ENCODE assay signal across 13 cellular contexts in genomic region chr5:50699737-50700136, GRCh38.
DNase-seq lines count a peak whose midpoint lies in the region; ATAC-seq and TF ChIP-seq lines count a peak whose summit lies in the region.
"Had no signal": no experiment of that assay in that cellular context is flagged by ENCODE, and none has a peak within 500 bp of the region (broad histone marks: within the 10 kb centered on the region; RNA-seq: fewer than 3 reads in every experiment).

No MANE protein-coding gene starts in this region.

- H3K27ac Mint-ChIP-seq in effector memory CD8-positive, alpha-beta T cell = peak overlapping the region in 1 of 2 donors; percentile 91
- no peak overlapping the region for H3K27ac Mint-ChIP-seq in nephron progenitor cell
- H3K27ac Mint-ChIP-seq: IgD-negative memory B cell had no signal

- H3K36me3 Mint-ChIP-seq in effector memory CD8-positive, alpha-beta T cell (ENCODE audit: insufficient read depth) = peaks cover 36% of the 10 kb centered on the region
- peaks cover 9% of the 10 kb centered on the region for H3K36me3 Mint-ChIP-seq in nephron progenitor cell (ENCODE audit: low read depth)

- peak overlapping the region in 1 of 2 donors; percentile 15 for H3K4me3 Mint-ChIP-seq in effector memory CD8-positive, alpha-beta T cell
- H3K4me3 Mint-ChIP-seq in nephron progenitor cell = no peak overlapping the region

- DNase-seq in stimulated activated CD4-positive, alpha-beta T cell treated with anti-CD3 and anti-CD28 coated beads, Interleukin-2, amount 100 ng/mL, for 4 hours (ENCODE audit: low read depth) = peak; percentile 18
- DNase-seq in stimulated activated CD4-positive, alpha-beta T cell treated with anti-CD3 and anti-CD28 coated beads, Interleukin-2, amount 100 ng/mL, for 24 hours = no peak
- DNase-seq in RKO (ENCODE audit: low spot score) (peak; percentile 20), foreskin fibroblast (no peak), nephron progenitor cell (no peak)
- no peak for DNase-seq in effector memory CD8-positive, alpha-beta T cell
- DNase-seq: activated gamma-delta T cell treated with Interleukin-2 at 50 U/mL for 16 hours, BE2C, caudate nucleus, NCI-H1417 treated with DMSO at 0.1 percent for 48 hours, upper lobe of left lung had no signal

- H3K4me1 Mint-ChIP-seq in effector memory CD8-positive, alpha-beta T cell (ENCODE audit: low read depth in 2 of 2) = peaks cover 49 to 80% of the 10 kb centered on the region in 2 donors
- H3K4me1 Mint-ChIP-seq in nephron progenitor cell = peaks cover 18% of the 10 kb centered on the region

- no peak overlapping the region for H3K4me3 ChIP-seq in foreskin fibroblast (ENCODE audit: low read depth in 1 of 2, low read length in 2 of 2)
- H3K4me3 ChIP-seq: upper lobe of left lung had no signal

- TF ChIP-seq CTCF in foreskin fibroblast (IDR thresholded peaks at IDR 0.05; ENCODE audit: low read depth, low read length) = no peak
- TF ChIP-seq CTCF in nephron progenitor cell (IDR thresholded peaks at IDR 0.05) = no peak

- no peaks in the 10 kb centered on the region for H3K27me3 Mint-ChIP-seq in effector memory CD8-positive, alpha-beta T cell
- no peaks in the 10 kb centered on the region for H3K27me3 Mint-ChIP-seq in nephron progenitor cell (ENCODE audit: low read depth, poor library complexity)
- H3K27me3 Mint-ChIP-seq: IgD-negative memory B cell had no signal

- no peaks in the 10 kb centered on the region for H3K9me3 Mint-ChIP-seq in effector memory CD8-positive, alpha-beta T cell
- no peaks in the 10 kb centered on the region for H3K9me3 Mint-ChIP-seq in nephron progenitor cell
- H3K9me3 Mint-ChIP-seq: IgD-negative memory B cell had no signal

- peak; percentile 30 for ATAC-seq in effector memory CD8-positive, alpha-beta T cell (replicated peaks)
- ATAC-seq in GM21526 (IDR thresholded peaks at IDR 0.05; ENCODE audit: low FRiP score, unreplicated experiment) = no peak

Comparison
In these comparisons a context has a peak if more than half of its experiments do, and no peak if none do; other contexts are left out.
1. DNase-seq: peak in stimulated activated CD4-positive, alpha-beta T cell treated with anti-CD3 and anti-CD28 coated beads, Interleukin-2, amount 100 ng/mL, for 4 hours (single experiment) and RKO (single experiment); none in stimulated activated CD4-positive, alpha-beta T cell treated with anti-CD3 and anti-CD28 coated beads, Interleukin-2, amount 100 ng/mL, for 24 hours (0 of 2), effector memory CD8-positive, alpha-beta T cell (0 of 3), foreskin fibroblast (0 of 2) and nephron progenitor cell (single experiment).